ENCODE assay signal across 8 cellular contexts in genomic region chr3:52056521-52056967, GRCh38. TPM values are rescaled to one million over a fixed set of nuclear protein-coding genes. Genes with fewer than 3 reads are reported as not detected.
A peak's percentile ranks its signal among the peaks of the same experiment; 100 is the strongest.
DNase-seq lines count a peak whose midpoint lies in the region; ATAC-seq and TF ChIP-seq lines count a peak whose summit lies in the region.

TSS of gene DUSP7 (minus strand) at chr3:52056571. CDS start at chr3:52056366, 205 bp downstream.

- no peak for TF ChIP-seq CTCF in epithelial cell of esophagus (IDR thresholded peaks at IDR 0.05; ENCODE audit: insufficient read depth, low read depth, low read length, missing control alignments)

- peak within 1 kb of the TSS; percentile 87 for H3K4me3 ChIP-seq in epithelial cell of esophagus (ENCODE audit: low read length)

- DNase-seq in NCI-H187 (lab: John Stamatoyannopoulos, UW) = peak; percentile 34 to 43
- no peak for DNase-seq in NCI-H187 treated with DMSO at 0.1 percent for 48 hours (lab: John Stamatoyannopoulos, UW)
- DNase-seq in NOMO-1 (lab: John Stamatoyannopoulos, UW; ENCODE audit: unreplicated experiment in 2 of 2) = peak; percentile 58 to 81
- DNase-seq in activated CD8-positive, alpha-beta memory T cell treated with anti-CD3 and anti-CD28 coated beads, Interleukin-2, amount 50 U/mL, for 48 hours = peak; percentile 85
- peak; percentile 82 for DNase-seq in epithelial cell of esophagus (ENCODE audit: low read depth)
- peak; percentile 68 for DNase-seq in mucosa of gallbladder (ENCODE audit: low spot score)
- DNase-seq in stimulated activated CD8-positive, alpha-beta memory T cell treated with anti-CD3 and anti-CD28 coated beads, Interleukin-4, amount 100 ng/mL, for 4 hours (ENCODE audit: low read depth in 2 of 2, low spot score in 1 of 2) = peak; percentile 16 to 37

- ATAC-seq in HG03064 (IDR thresholded peaks at IDR 0.05; ENCODE audit: low read depth, unreplicated experiment) = peak; percentile 33

RNA-seq across cellular contexts. Expression of gene DUSP7, which starts in this region (rescaled TPM):
- 20.4 TPM for total RNA-seq in mucosa of gallbladder
